Comparison of ENCODE assay signal across 7 cellular contexts in genomic region chr14:106642090-106642489, GRCh38.
"Had no signal": no experiment of that assay in that cellular context is flagged by ENCODE, and none has a peak within 500 bp of the region (broad histone marks: within the 10 kb centered on the region; RNA-seq: fewer than 3 reads in every experiment).

No MANE protein-coding gene starts in this region.

- H3K9ac ChIP-seq: KMS-11 had no signal

- DNase-seq: IMR-90, KBM-7, KG1 had no signal

- ATAC-seq: K562 had no signal

- H3K4me3 ChIP-seq: K562 had no signal

- H3K4me2 ChIP-seq: KMS-11 had no signal

- H3K27ac ChIP-seq: HL-60, KMS-11 had no signal

- FAIRE-seq: HTR-8/SVneo, K562 had no signal
